In the genomic region with DNA sequence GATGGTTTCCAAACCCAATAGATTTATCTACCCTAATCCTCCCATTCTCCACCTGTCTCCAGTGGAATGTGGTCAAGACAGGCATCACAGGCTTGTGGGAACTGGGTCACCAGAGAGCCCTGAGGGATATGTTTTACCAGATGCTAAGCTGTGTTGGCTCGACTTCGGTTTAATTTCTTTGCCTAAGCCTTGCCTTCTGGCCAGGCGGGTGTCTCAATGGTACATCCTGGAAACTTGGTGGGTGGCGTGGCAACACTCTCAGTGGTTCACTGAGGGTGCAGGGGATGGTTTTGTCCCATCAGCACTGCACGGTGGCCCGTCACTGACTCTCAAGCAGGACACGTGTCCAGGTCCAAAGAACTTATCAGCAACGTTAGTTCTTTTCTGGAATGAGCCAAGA, we compare ENCODE assay signal across 12 cellular contexts.
"Had no signal": no experiment of that assay in that cellular context is flagged by ENCODE, and none has a peak within 500 bp of the region (broad histone marks: within the 10 kb centered on the region; RNA-seq: fewer than 3 reads in every experiment).

No MANE protein-coding gene starts in this region.

- H3K36me3 ChIP-seq: stomach, thyroid gland had no signal

- DNase-seq: activated CD4-positive, alpha-beta T cell treated with anti-CD3 and anti-CD28 coated beads for 4 hours; activated CD8-positive, alpha-beta T cell treated with anti-CD3 and anti-CD28 coated beads, Interleukin-2, amount 10 ng/mL, durations not matched to agents 7 days and 5 days; activated naive CD4-positive, alpha-beta T cell treated with Interleukin-2 at 50 U/mL for 16 hours; caudate nucleus; effector CD4-positive, alpha-beta T cell; hypothalamus; stimulated activated CD4-positive, alpha-beta T cell treated with anti-CD3 and anti-CD28 coated beads, Interleukin-4, amount 100 ng/mL, for 4 hours; stomach; T-helper 9 cell; thyroid gland had no signal

- H3K4me3 ChIP-seq: coronary artery, stomach, thyroid gland had no signal

- H3K27me3 ChIP-seq: stomach, thyroid gland had no signal

- ATAC-seq: activated CD8-positive, alpha-beta T cell treated with anti-CD3 and anti-CD28 coated beads, Interleukin-2, amount 10 ng/mL, durations not matched to agents 7 days and 5 days had no signal

- H3K9me3 ChIP-seq: stomach, thyroid gland had no signal

- H3K4me1 ChIP-seq: thyroid gland had no signal

- H3K27ac ChIP-seq: thyroid gland, VCaP had no signal
